In the genomic region with DNA sequence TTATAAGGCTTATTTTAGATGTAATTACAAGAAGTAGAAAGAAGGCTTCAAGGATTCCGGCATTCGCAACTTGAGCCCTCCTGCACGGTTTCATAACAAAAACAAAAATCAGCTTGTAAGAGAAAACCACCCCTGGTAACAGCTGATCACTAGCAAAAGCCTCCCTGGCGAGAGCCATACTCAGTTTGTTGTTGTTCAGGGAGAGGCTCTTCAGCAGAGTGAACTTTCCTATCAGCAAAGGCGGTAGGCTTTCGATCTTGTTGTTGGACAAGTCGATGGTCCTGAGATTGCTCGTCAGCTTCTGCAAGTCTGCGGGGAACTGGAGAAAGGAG, we compare ENCODE assay signal across 8 cellular contexts. TPM values are rescaled to one million over a fixed set of nuclear protein-coding genes. Genes with fewer than 3 reads are reported as not detected.
DNase-seq lines count a peak whose midpoint lies in the region; ATAC-seq and TF ChIP-seq lines count a peak whose summit lies in the region.

No MANE protein-coding gene starts in this region.

- peak overlapping the region; percentile 5 for H2AFZ ChIP-seq in H9 (ENCODE audit: low read length)

- POLR2A ChIA-PET in WTC11 (lab: Charles Lee), result interaction anchor here (0.6 to 3.0 kb wide), 5 partner anchors 27 to 89 kb away, joined by 3 to 9 read pairs (median 3); a partner anchor contains a TSS

- no peak for TF ChIP-seq CTCF in H9 (conservative IDR thresholded peaks at IDR 0.05)
- no peak for TF ChIP-seq CTCF in WTC11 (IDR thresholded peaks at IDR 0.05)
- no peak for TF ChIP-seq CTCF in progenitor cell of endocrine pancreas (IDR thresholded peaks at IDR 0.05; ENCODE audit: unreplicated experiment)

- H3K4me1 ChIP-seq in BLaER1, result peaks cover 44% of the 10 kb centered on the region
- no peaks in the 10 kb centered on the region for H3K4me1 ChIP-seq in H9 (ENCODE audit: insufficient read depth, low read length)

- peaks cover 5% of the 10 kb centered on the region; the same call in 1 of the 2 replicates for H3K79me2 ChIP-seq in H9 (ENCODE audit: insufficient read depth, low read length)

- no peaks in the 10 kb centered on the region for H3K27me3 ChIP-seq in BLaER1
- no peaks in the 10 kb centered on the region for H3K27me3 ChIP-seq in H9 (ENCODE audit: insufficient read depth, low read length)

- H2BK15ac ChIP-seq in H9 (ENCODE audit: low read depth, low read length), result no peak overlapping the region

- H2BK12ac ChIP-seq in H9 (ENCODE audit: insufficient read length, low read depth, low read length), result no peak overlapping the region

- peak overlapping the region; percentile 88 for H3K4me3 ChIP-seq in BLaER1

- H3K9me3 Mint-ChIP-seq in H9 (no peaks in the 10 kb centered on the region), WTC11 (no peaks in the 10 kb centered on the region), progenitor cell of endocrine pancreas (ENCODE audit: low read depth) (no peaks in the 10 kb centered on the region)

- no peak overlapping the region for H2BK5ac ChIP-seq in H9 (ENCODE audit: insufficient read length, low read length)

- H3K23ac ChIP-seq in H9 (ENCODE audit: insufficient read length, low read depth, low read length), result no peak overlapping the region

- H4K91ac ChIP-seq in H9 (ENCODE audit: insufficient read length, low read depth, low read length), result no peak overlapping the region

- H3K79me1 ChIP-seq in H9 (ENCODE audit: insufficient read depth, low read depth, low read length, poor library complexity, severe bottlenecking), result no peaks in the 10 kb centered on the region

- H3T11ph ChIP-seq in H9 (ENCODE audit: low read length), result no peak overlapping the region

- H3K14ac ChIP-seq in H9 (ENCODE audit: insufficient read depth, low read length), result no peak overlapping the region

- H3K9me3 ChIP-seq in BLaER1, result no peaks in the 10 kb centered on the region
- H3K9me3 ChIP-seq in H9 (ENCODE audit: control insufficient read depth, low read depth, low read length), result no peaks in the 10 kb centered on the region

- no peak overlapping the region for H4K5ac ChIP-seq in H9 (ENCODE audit: insufficient read length, low read depth, low read length)

- H3K23me2 ChIP-seq in H9 (ENCODE audit: insufficient read length, low read depth, low read length, poor library complexity, severe bottlenecking), result peaks cover 5% of the 10 kb centered on the region

- ATAC-seq in WTC11, result no peak

- H3K56ac ChIP-seq in H9 (ENCODE audit: insufficient read length, low read depth, low read length), result no peak overlapping the region

- CTCF ChIA-PET in WTC11 (lab: Charles Lee), result interaction anchor here (1.0 kb wide), 2 partner anchors 44 to 72 kb away, joined by 3 to 5 read pairs; no protein-coding TSS in a partner anchor

- H3K9ac ChIP-seq in BLaER1 (peak overlapping the region; percentile 88), H9 (ENCODE audit: extremely low read depth, insufficient read length, low read length) (peak overlapping the region; percentile 89)

- WGBS in H9 (ENCODE audit: extremely low coverage, insufficient read length, low lambda C conversion rate), result no CpG with 5 or more reads among the region's 9 CpGs

- peak overlapping the region; percentile 87 for H3K4me2 ChIP-seq in BLaER1
- H3K4me2 ChIP-seq in H9 (ENCODE audit: insufficient read depth, insufficient read length, low read length), result peak overlapping the region; percentile 95

- H3K4me3 Mint-ChIP-seq in H9, result peak overlapping the region; percentile 90 to 97
- H3K4me3 Mint-ChIP-seq in WTC11, result peak overlapping the region; percentile 93
- peak overlapping the region; percentile 99 for H3K4me3 Mint-ChIP-seq in progenitor cell of endocrine pancreas (ENCODE audit: low read depth)

- H3K36me3 Mint-ChIP-seq in H9 (ENCODE audit: insufficient read depth in 1 of 3, low read depth in 3 of 3) (peaks cover 0 to 17% (median 4%) of the 10 kb centered on the region in 3 experiments; a peak in 5 of 7 replicates), WTC11 (peaks cover 8% of the 10 kb centered on the region; the same call in 1 of the 2 replicates), progenitor cell of endocrine pancreas (ENCODE audit: insufficient read depth) (peaks cover 3% of the 10 kb centered on the region)

- no peak for DNase-seq in H9
- no peak for DNase-seq in WTC11 (ENCODE audit: low spot score)
- peak; percentile 18 for DNase-seq in germinal center (ENCODE audit: low spot score)
- no peak for DNase-seq in progenitor cell of endocrine pancreas (ENCODE audit: low spot score, unreplicated experiment)
- DNase-seq in NCI-H2107 (lab: John Stamatoyannopoulos, UW), result no peak
- no peak for DNase-seq in kidney tubule cell (ENCODE audit: low spot score)
- no peak for DNase-seq in SKM-1 (lab: John Stamatoyannopoulos, UW; ENCODE audit: unreplicated experiment)

- H4K20me1 ChIP-seq in BLaER1 (peaks cover 17% of the 10 kb centered on the region; the same call in 1 of the 2 replicates), H9 (ENCODE audit: control insufficient read depth, insufficient read depth, insufficient read length) (no peaks in the 10 kb centered on the region)

- H4K8ac ChIP-seq in H9 (replicated peaks; ENCODE audit: insufficient read length, low read depth, low read length), result no peak overlapping the region

- H3K27ac Mint-ChIP-seq in H9 (peak overlapping the region; percentile 83 to 98 (median 83); a peak in 5 of 7 replicates), WTC11 (peak overlapping the region; percentile 70; the same call in 1 of the 2 replicates), progenitor cell of endocrine pancreas (peak overlapping the region; percentile 98)

- no peak overlapping the region for H2BK20ac ChIP-seq in H9 (ENCODE audit: low read depth, low read length, poor library complexity, severe bottlenecking)

- peaks cover 39% of the 10 kb centered on the region for H3K36me3 ChIP-seq in BLaER1

- H3K27ac ChIP-seq in BLaER1 (peak overlapping the region; percentile 82), H9 (ENCODE audit: insufficient read length, low read depth, low read length) (no peak overlapping the region)

- H2AK5ac ChIP-seq in H9 (ENCODE audit: insufficient read length, low read length), result no peak overlapping the region

- H3K4me1 Mint-ChIP-seq in H9 (peaks cover 15 to 16% of the 10 kb centered on the region in 2 experiments), WTC11 (peaks cover 14% of the 10 kb centered on the region), progenitor cell of endocrine pancreas (ENCODE audit: low read depth) (peaks cover 18% of the 10 kb centered on the region)

- no peak overlapping the region for H2BK120ac ChIP-seq in H9 (ENCODE audit: low read depth, low read length, poor library complexity, severe bottlenecking)

- H3K18ac ChIP-seq in H9 (ENCODE audit: insufficient read length, low read depth, low read length), result no peak overlapping the region

- no peak overlapping the region for H3K4ac ChIP-seq in H9 (ENCODE audit: low read depth, low read length)

- H3K27me3 Mint-ChIP-seq in H9 (ENCODE audit: low read depth) (no peaks in the 10 kb centered on the region; the same call in 1 of the 2 replicates), WTC11 (ENCODE audit: low read depth) (no peaks in the 10 kb centered on the region), progenitor cell of endocrine pancreas (no peaks in the 10 kb centered on the region)

TF ChIP-seq in WTC11, 78 proteins besides CTCF, POLR2A, EP300 and RAD21 (continues in another document):
- TF ChIP-seq, protein P1, sequence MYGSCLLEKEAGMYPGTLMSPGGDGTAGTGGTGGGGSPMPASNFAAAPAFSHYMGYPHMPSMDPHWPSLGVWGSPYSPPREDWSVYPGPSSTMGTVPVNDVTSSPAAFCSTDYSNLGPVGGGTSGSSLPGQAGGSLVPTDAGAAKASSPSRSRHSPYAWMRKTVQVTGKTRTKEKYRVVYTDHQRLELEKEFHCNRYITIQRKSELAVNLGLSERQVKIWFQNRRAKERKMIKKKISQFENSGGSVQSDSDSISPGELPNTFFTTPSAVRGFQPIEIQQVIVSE (CRISPR knock-in tag; IDR thresholded peaks at IDR 0.05; ENCODE audit: borderline replicate concordance), result no peak
- TF ChIP-seq GRHL2 (CRISPR knock-in tag; IDR thresholded peaks at IDR 0.05; ENCODE audit: insufficient replicate concordance, severe bottlenecking), result no peak
- no peak for TF ChIP-seq ESRRA (CRISPR knock-in tag; IDR thresholded peaks at IDR 0.05; ENCODE audit: borderline replicate concordance)
- no peak for TF ChIP-seq ZNF416 (CRISPR knock-in tag; IDR thresholded peaks at IDR 0.05)
- TF ChIP-seq, protein P2, sequence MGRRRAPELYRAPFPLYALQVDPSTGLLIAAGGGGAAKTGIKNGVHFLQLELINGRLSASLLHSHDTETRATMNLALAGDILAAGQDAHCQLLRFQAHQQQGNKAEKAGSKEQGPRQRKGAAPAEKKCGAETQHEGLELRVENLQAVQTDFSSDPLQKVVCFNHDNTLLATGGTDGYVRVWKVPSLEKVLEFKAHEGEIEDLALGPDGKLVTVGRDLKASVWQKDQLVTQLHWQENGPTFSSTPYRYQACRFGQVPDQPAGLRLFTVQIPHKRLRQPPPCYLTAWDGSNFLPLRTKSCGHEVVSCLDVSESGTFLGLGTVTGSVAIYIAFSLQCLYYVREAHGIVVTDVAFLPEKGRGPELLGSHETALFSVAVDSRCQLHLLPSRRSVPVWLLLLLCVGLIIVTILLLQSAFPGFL (CRISPR knock-in tag; IDR thresholded peaks at IDR 0.05; ENCODE audit: borderline replicate concordance), result no peak

RNA-seq across cellular contexts. Expression of a gene that starts 0.7 kb away (rescaled TPM):
- total RNA-seq in H9 (2021) (18.7 and 20.9 TPM in 2 replicates), WTC11 (2021) (11.5 to 14.3 TPM (median 13.3 TPM) in 3 replicates), progenitor cell of endocrine pancreas (27.0 and 27.6 TPM in 2 replicates)

RNA-seq across cellular contexts. Expression of a gene that starts 0.7 kb away (rescaled TPM):
- total RNA-seq in H9 (2021) (42.5 and 42.8 TPM in 2 replicates), WTC11 (2021) (17.9 to 23.2 TPM (median 20.0 TPM) in 3 replicates), progenitor cell of endocrine pancreas (22.0 and 24.2 TPM in 2 replicates)

RNA-seq across cellular contexts. Expression of a gene that starts 27.5 kb away (rescaled TPM):
- total RNA-seq in H9 (2021), result 5.1 and 6.9 TPM in 2 replicates
- 5.7 to 6.6 TPM (median 6.2 TPM) in 3 replicates for total RNA-seq in WTC11 (2021)
- 1.8 and 2.5 TPM in 2 replicates for total RNA-seq in progenitor cell of endocrine pancreas

RNA-seq across cellular contexts. Expression of a gene that starts 52.5 kb away (rescaled TPM):
- total RNA-seq in H9 (2021), result 55.2 and 63.2 TPM in 2 replicates
- total RNA-seq in WTC11 (2021), result 58.2 to 68.3 TPM (median 63.7 TPM) in 3 replicates
- 57.4 and 67.4 TPM in 2 replicates for total RNA-seq in progenitor cell of endocrine pancreas

RNA-seq across cellular contexts. Expression of a gene that starts 57.0 kb away (rescaled TPM):
- 50.8 and 55.0 TPM in 2 replicates for total RNA-seq in H9 (2021)
- 54.5 to 59.4 TPM (median 58.2 TPM) in 3 replicates for total RNA-seq in WTC11 (2021)
- total RNA-seq in progenitor cell of endocrine pancreas, result 47.5 and 52.4 TPM in 2 replicates
